In the genomic region with DNA sequence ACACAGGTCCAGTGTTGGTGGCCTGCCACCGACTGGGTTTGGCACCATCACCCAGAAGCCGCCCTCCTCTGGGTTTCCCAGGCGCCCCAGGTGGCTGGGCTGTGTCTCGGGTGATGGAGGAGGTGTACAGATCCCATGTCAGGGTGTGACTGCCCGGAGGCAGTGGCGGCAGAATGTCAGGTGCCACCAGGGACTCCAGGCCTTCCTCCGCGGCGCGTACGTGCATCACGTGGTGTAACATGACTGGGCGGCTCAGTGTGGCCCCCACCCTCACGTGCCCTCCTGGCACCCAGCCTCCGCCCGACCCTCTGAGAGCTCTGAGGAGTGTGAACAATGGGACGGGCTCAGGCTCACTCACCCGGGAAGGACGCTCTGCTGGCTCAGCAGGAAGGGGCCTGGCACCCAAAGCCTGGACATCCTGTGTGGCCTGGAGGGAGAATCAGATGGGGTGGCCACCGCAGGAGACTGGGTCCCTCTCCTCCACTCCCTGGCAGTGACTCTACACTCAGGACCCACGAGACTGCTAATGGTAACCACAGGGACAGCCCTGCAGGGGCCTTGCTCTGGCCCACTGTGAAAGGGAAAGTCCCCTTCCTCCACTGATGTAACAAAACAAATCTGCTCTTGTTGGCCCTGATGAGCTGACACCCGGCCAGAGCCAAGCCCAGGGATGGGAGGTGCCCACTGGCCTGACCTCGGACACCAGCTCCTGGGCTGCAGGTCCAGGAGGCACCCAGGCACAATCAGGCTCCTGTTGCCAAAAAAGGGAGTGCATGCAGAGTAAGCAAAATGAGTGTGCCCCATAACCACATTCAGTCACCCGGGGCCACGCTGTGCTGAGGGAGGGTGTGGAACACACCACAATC, we compare ENCODE assay signal across 14 cellular contexts.
DNase-seq lines count a peak whose midpoint lies in the region; ATAC-seq, FAIRE-seq and TF ChIP-seq lines count a peak whose summit lies in the region.
"Had no signal": no experiment of that assay in that cellular context is flagged by ENCODE, and none has a peak within 500 bp of the region (broad histone marks: within the 10 kb centered on the region; RNA-seq: fewer than 3 reads in every experiment).

No MANE protein-coding gene starts in this region.

- H2BK120ac ChIP-seq in neuronal stem cell (ENCODE audit: low read depth, low read length) (peak overlapping the region; percentile 62), H9 (ENCODE audit: low read depth, low read length, poor library complexity, severe bottlenecking) (no peak overlapping the region)

- H3K4me1 Mint-ChIP-seq in H9: no peaks in the 10 kb centered on the region
- H3K4me1 Mint-ChIP-seq: endodermal cell had no signal

- POLR2A ChIA-PET in K562 (lab: Yijun Ruan, JAX): no interaction called here

- peak overlapping the region; percentile 49 for H2BK12ac ChIP-seq in neuronal stem cell (ENCODE audit: low read length)
- H2BK12ac ChIP-seq in H9 (ENCODE audit: insufficient read length, low read depth, low read length): no peak overlapping the region

- no peak for TF ChIP-seq EP300 in K562 (IDR thresholded peaks at IDR 0.05; ENCODE audit: low read length)

- H3K9ac ChIP-seq in K562 (ENCODE audit: insufficient read depth in 1 of 2, low read depth in 2 of 2, low read length in 2 of 2): 0 out of 4 replicates have a peak overlapping the region, but pooled peaks of 1 of the 2 experiments have one; percentile 40
- peak overlapping the region; percentile 55 for H3K9ac ChIP-seq in neuronal stem cell (ENCODE audit: low read depth, low read length, poor library complexity)
- H3K9ac ChIP-seq in H9 (ENCODE audit: extremely low read depth, insufficient read length, low read length): no peak overlapping the region

- no peak overlapping the region for H2BK5ac ChIP-seq in neuronal stem cell (ENCODE audit: low read length)
- no peak overlapping the region for H2BK5ac ChIP-seq in H9 (ENCODE audit: insufficient read length, low read length)

- ATAC-seq in K562 (peak; percentile 13; the same call in 1 of the 3 replicates), GM18873 (IDR thresholded peaks at IDR 0.05; ENCODE audit: low FRiP score, unreplicated experiment) (no peak)
- ATAC-seq: CD8-positive, alpha-beta T cell had no signal

- BruUV-seq in K562 (replicated peaks; lab: Mats Ljungman, UMichigan): no TSS peak

- no peaks in the 10 kb centered on the region for H3K23me2 ChIP-seq in H9 (ENCODE audit: insufficient read length, low read depth, low read length, poor library complexity, severe bottlenecking)

- no peak overlapping the region for H2BK20ac ChIP-seq in H9 (ENCODE audit: low read depth, low read length, poor library complexity, severe bottlenecking)

- H3K4me3 ChIP-seq in K562 (no peak overlapping the region), neuronal stem cell (ENCODE audit: low read length in 2 of 2) (no peak overlapping the region)

- H4K91ac ChIP-seq in neuronal stem cell (ENCODE audit: low read depth, low read length, poor library complexity) (peak overlapping the region; percentile 89), H9 (ENCODE audit: insufficient read length, low read depth, low read length) (no peak overlapping the region)

- H3K27ac Mint-ChIP-seq in H9: no peak overlapping the region
- H3K27ac Mint-ChIP-seq: CD8-positive, alpha-beta T cell; endodermal cell; stimulated activated naive CD8-positive, alpha-beta T cell treated with anti-CD3 and anti-CD28 coated beads, Interleukin-15, Interleukin-2, amounts not matched to agents 100 ng/mL and 50 ng/mL, for 24 hours had no signal

- H4K20me1 ChIP-seq in K562 (replicated peaks; ENCODE audit: control insufficient read depth, insufficient read depth, low read length) (no peaks in the 10 kb centered on the region), H9 (ENCODE audit: control insufficient read depth, insufficient read depth, insufficient read length) (no peaks in the 10 kb centered on the region)

- no peak overlapping the region for H3K4me2 ChIP-seq in K562 (ENCODE audit: insufficient read depth, low read length)
- H3K4me2 ChIP-seq in neuronal stem cell (ENCODE audit: insufficient read depth, low read length, poor library complexity, severe bottlenecking): no peak overlapping the region
- no peak overlapping the region for H3K4me2 ChIP-seq in H9 (ENCODE audit: insufficient read depth, insufficient read length, low read length)

- peak overlapping the region; percentile 35 for H2BK15ac ChIP-seq in neuronal stem cell (ENCODE audit: low read length)
- H2BK15ac ChIP-seq in H9 (ENCODE audit: low read depth, low read length): no peak overlapping the region

- H3K14ac ChIP-seq in neuronal stem cell (ENCODE audit: low read length) (peak overlapping the region; percentile 85), H9 (ENCODE audit: insufficient read depth, low read length) (no peak overlapping the region)

- H2AK5ac ChIP-seq in neuronal stem cell (ENCODE audit: low read depth, low read length): peak overlapping the region; percentile 68
- no peak overlapping the region for H2AK5ac ChIP-seq in H9 (ENCODE audit: insufficient read length, low read length)

- CTCF ChIA-PET in K562 (lab: Yijun Ruan, JAX; ENCODE audit: low intra/inter-chr PET ratio): no interaction called here

- H3T11ph ChIP-seq in H9 (ENCODE audit: low read length): no peak overlapping the region

- no peak overlapping the region for H4K5ac ChIP-seq in H9 (ENCODE audit: insufficient read length, low read depth, low read length)

- peaks cover 0 to 2% of the 10 kb centered on the region in 2 experiments; a peak in 1 of 5 replicates for H3K9me3 Mint-ChIP-seq in H9
- H3K9me3 Mint-ChIP-seq: CD8-positive, alpha-beta T cell; endodermal cell; stimulated activated naive CD8-positive, alpha-beta T cell treated with anti-CD3 and anti-CD28 coated beads, Interleukin-15, Interleukin-2, amounts not matched to agents 100 ng/mL and 50 ng/mL, for 24 hours had no signal

- H3K79me1 ChIP-seq in neuronal stem cell (ENCODE audit: low read depth, low read length): no peaks in the 10 kb centered on the region
- no peaks in the 10 kb centered on the region for H3K79me1 ChIP-seq in H9 (ENCODE audit: insufficient read depth, low read depth, low read length, poor library complexity, severe bottlenecking)

- FAIRE-seq in K562 (lab: Jason Lieb, UNC): no peak
- FAIRE-seq: HTR-8/SVneo had no signal

- peaks cover 54% of the 10 kb centered on the region for H3K27me3 Mint-ChIP-seq in H9 (ENCODE audit: low read depth)
- H3K27me3 Mint-ChIP-seq: stimulated activated naive CD8-positive, alpha-beta T cell treated with anti-CD3 and anti-CD28 coated beads, Interleukin-15, Interleukin-2, amounts not matched to agents 100 ng/mL and 50 ng/mL, for 24 hours had no signal

- no peak overlapping the region for H2AFZ ChIP-seq in K562 (ENCODE audit: low read depth, low read length)
- H2AFZ ChIP-seq in neuronal stem cell (ENCODE audit: low read length): peak overlapping the region; percentile 12
- no peak overlapping the region for H2AFZ ChIP-seq in H9 (ENCODE audit: low read length)

- intact Hi-C loops in K562 (cut with micrococcal nuclease): no loop called here

- H3K36me3 ChIP-seq in K562 (ENCODE audit: control insufficient read depth, insufficient read depth, low read length) (no peaks in the 10 kb centered on the region), neuronal stem cell (replicated peaks in 1 of 2; ENCODE audit: control insufficient read depth in 2 of 2, insufficient read depth in 2 of 2, low read length in 2 of 2) (peaks cover 0 to 2% of the 10 kb centered on the region in 2 donors)

- H3K27me3 ChIP-seq in K562 (ENCODE audit: control insufficient read depth in 2 of 2, insufficient read depth in 2 of 2, low read length in 2 of 2) (peaks cover 42 to 85% of the 10 kb centered on the region in 2 experiments), neuronal stem cell (ENCODE audit: control insufficient read depth in 3 of 3, insufficient read depth in 3 of 3, low read depth in 1 of 3, low read length in 3 of 3) (no peaks in the 10 kb centered on the region), H9 (ENCODE audit: insufficient read depth, low read length) (no peaks in the 10 kb centered on the region)

- TF ChIP-seq RAD21 in K562 (CRISPR knock-in tag; conservative IDR thresholded peaks at IDR 0.05 in 1 of 2, IDR thresholded peaks at IDR 0.05 in 1 of 2): no peak

- no peaks in the 10 kb centered on the region for H3K79me2 ChIP-seq in K562 (ENCODE audit: control insufficient read depth, insufficient read depth, low read length)
- no peaks in the 10 kb centered on the region for H3K79me2 ChIP-seq in H9 (ENCODE audit: insufficient read depth, low read length)

- H3K4ac ChIP-seq in neuronal stem cell (ENCODE audit: low read length) (peak overlapping the region; percentile 76), H9 (ENCODE audit: low read depth, low read length) (no peak overlapping the region)

- H3K9me1 ChIP-seq in K562 (ENCODE audit: control insufficient read depth, insufficient read depth, low read length): no peaks in the 10 kb centered on the region

- H3K18ac ChIP-seq in neuronal stem cell (ENCODE audit: low read length) (peak overlapping the region; percentile 80), H9 (ENCODE audit: insufficient read length, low read depth, low read length) (no peak overlapping the region)

- DNase-seq in DMS79 treated with DMSO at 0.1 percent for 48 hours (lab: John Stamatoyannopoulos, UW) (peak; percentile 24), NCI-H1092 treated with DMSO at 0.1 percent for 48 hours (lab: John Stamatoyannopoulos, UW) (peak; percentile 28), K562 (ENCODE audit: extremely low read depth in 1 of 4, low spot score in 3 of 4) (no peak), neuronal stem cell (ENCODE audit: low spot score) (no peak), germinal center (ENCODE audit: low spot score) (no peak), H9 (no peak)
- no peak for DNase-seq in activated CD8-positive, alpha-beta memory T cell treated with anti-CD3 and anti-CD28 coated beads, Interleukin-2, amount 50 U/mL, for 48 hours
- DNase-seq: activated CD8-positive, alpha-beta memory T cell treated with anti-CD3 and anti-CD28 coated beads for 24 hours; CD8-positive, alpha-beta T cell; endodermal cell; NCI-H2081 had no signal

- in situ Hi-C loops in K562 (cut with MboI): no loop called here

- no peak overlapping the region for H3K4me3 Mint-ChIP-seq in H9
- H3K4me3 Mint-ChIP-seq: CD8-positive, alpha-beta T cell; endodermal cell; stimulated activated naive CD8-positive, alpha-beta T cell treated with anti-CD3 and anti-CD28 coated beads, Interleukin-15, Interleukin-2, amounts not matched to agents 100 ng/mL and 50 ng/mL, for 24 hours had no signal

- no peak overlapping the region for H3K56ac ChIP-seq in H9 (ENCODE audit: insufficient read length, low read depth, low read length)

- no peak overlapping the region for H3K27ac ChIP-seq in K562 (ENCODE audit: extremely low read depth, low read depth, low read length)
- no peak overlapping the region for H3K27ac ChIP-seq in neuronal stem cell (replicated peaks; ENCODE audit: low read length)
- no peak overlapping the region for H3K27ac ChIP-seq in H9 (ENCODE audit: insufficient read length, low read depth, low read length)

- peaks cover 9% of the 10 kb centered on the region for H3K9me3 ChIP-seq in K562 (replicated peaks; ENCODE audit: control insufficient read depth, insufficient read depth, low read depth, low read length)
- peaks cover 0 to 10% of the 10 kb centered on the region in 2 donors for H3K9me3 ChIP-seq in neuronal stem cell (replicated peaks in 1 of 2; ENCODE audit: control insufficient read depth in 2 of 2, insufficient read depth in 1 of 2, low read depth in 1 of 2, low read length in 2 of 2)
- no peaks in the 10 kb centered on the region for H3K9me3 ChIP-seq in H9 (ENCODE audit: control insufficient read depth, low read depth, low read length)

- no peaks in the 10 kb centered on the region for H3K36me3 Mint-ChIP-seq in H9 (ENCODE audit: insufficient read depth in 1 of 3, low read depth in 3 of 3)

- no peak for TF ChIP-seq CTCF in K562 (IDR thresholded peaks at IDR 0.05 in 2 of 3, conservative IDR thresholded peaks at IDR 0.05 in 1 of 3; ENCODE audit: insufficient read depth in 2 of 3, low read depth in 1 of 3, low read length in 3 of 3)
- no peak for TF ChIP-seq CTCF in H9 (conservative IDR thresholded peaks at IDR 0.05)

- H3K23ac ChIP-seq in neuronal stem cell (ENCODE audit: low read depth, low read length, poor library complexity) (peak overlapping the region; percentile 85), H9 (ENCODE audit: insufficient read length, low read depth, low read length) (no peak overlapping the region)

- H3K4me1 ChIP-seq in K562 (replicated peaks in 1 of 2; ENCODE audit: control insufficient read depth in 2 of 2, insufficient read depth in 2 of 2, low read length in 2 of 2) (peaks cover 0 to 4% of the 10 kb centered on the region in 2 experiments; a peak in 1 of 5 replicates), neuronal stem cell (ENCODE audit: control insufficient read depth in 2 of 2, insufficient read depth in 1 of 2, low read depth in 1 of 2, low read length in 2 of 2) (peaks cover 0 to 2% of the 10 kb centered on the region in 2 donors), H9 (ENCODE audit: insufficient read depth, low read length) (no peaks in the 10 kb centered on the region)

- 6% methylated on average over 25 of the region's 25 CpGs for WGBS in K562 (ENCODE audit: insufficient coverage, low coverage, missing lambda C conversion rate)
- no CpG with 5 or more reads among the region's 25 CpGs for WGBS in neuronal stem cell (ENCODE audit: extremely low coverage in 2 of 2, insufficient read length in 2 of 2, insufficient replicate concordance in 1 of 2), 2 donors
- WGBS in H9 (ENCODE audit: extremely low coverage, insufficient read length, low lambda C conversion rate): no CpG with 5 or more reads among the region's 25 CpGs

- no peak for TF ChIP-seq POLR2A in K562 (conservative IDR thresholded peaks at IDR 0.05)

- H4K8ac ChIP-seq in neuronal stem cell (ENCODE audit: low read depth, low read length): peak overlapping the region; percentile 3
- no peak overlapping the region for H4K8ac ChIP-seq in H9 (replicated peaks; ENCODE audit: insufficient read length, low read depth, low read length)

Comparison
In these comparisons a context has a peak if more than half of its experiments do, and no peak if none do; other contexts are left out.
1. DNase-seq: peak in DMS79 treated with DMSO at 0.1 percent for 48 hours (single experiment) and NCI-H1092 treated with DMSO at 0.1 percent for 48 hours (single experiment); none in K562 (0 of 4), neuronal stem cell (single experiment), activated CD8-positive, alpha-beta memory T cell treated with anti-CD3 and anti-CD28 coated beads, Interleukin-2, amount 50 U/mL, for 48 hours (single experiment), germinal center (single experiment) and H9 (single experiment).